ENCODE assay signal across 21 cellular contexts in genomic region chr4:970046-970745, GRCh38. TPM values are rescaled to one million over a fixed set of nuclear protein-coding genes. Genes with fewer than 3 reads are reported as not detected.
DNase-seq lines count a peak whose midpoint lies in the region; ATAC-seq and TF ChIP-seq lines count a peak whose summit lies in the region.
"Had no signal": no experiment of that assay in that cellular context is flagged by ENCODE, and none has a peak within 500 bp of the region (broad histone marks: within the 10 kb centered on the region; RNA-seq: fewer than 3 reads in every experiment).

No MANE protein-coding gene starts in this region.

- H3K4me1 Mint-ChIP-seq in activated naive CD4-positive, alpha-beta T cell treated with anti-CD3 and anti-CD28 coated beads, Interleukin-2, amount 50 U/mL, for 24 hours, result peaks cover 5% of the 10 kb centered on the region
- H3K4me1 Mint-ChIP-seq in activated naive CD4-positive, alpha-beta T cell treated with anti-CD3 and anti-CD28 coated beads for 36 hours (ENCODE audit: low read depth), result peaks cover 5% of the 10 kb centered on the region
- peaks cover 8% of the 10 kb centered on the region for H3K4me1 Mint-ChIP-seq in endodermal cell

- no peak for ATAC-seq in HG03442 (IDR thresholded peaks at IDR 0.05; ENCODE audit: unreplicated experiment)
- ATAC-seq: A549, esophagus mucosa, psoas muscle had no signal

- no peak overlapping the region for H3K9ac ChIP-seq in endodermal cell (ENCODE audit: extremely low read depth, low read length, poor library complexity, severe bottlenecking)

- DNase-seq in activated naive CD4-positive, alpha-beta T cell treated with anti-CD3 and anti-CD28 coated beads for 36 hours, result no peak
- DNase-seq in activated CD8-positive, alpha-beta memory T cell treated with anti-CD3 and anti-CD28 coated beads, Interleukin-2, amount 50 U/mL, for 1 hour (ENCODE audit: extremely low read depth), result peak; percentile 49
- peak; percentile 80 for DNase-seq in endodermal cell
- peak; percentile 36 for DNase-seq in stimulated activated CD8-positive, alpha-beta memory T cell treated with anti-CD3 and anti-CD28 coated beads, Interleukin-4, amount 100 ng/mL, for 24 hours (ENCODE audit: low read depth)
- no peak for DNase-seq in HK-2 (ENCODE audit: unreplicated experiment)
- no peak for DNase-seq in esophagus squamous epithelium (lab: John Stamatoyannopoulos, UW)
- DNase-seq: activated CD4-positive, alpha-beta T cell treated with anti-CD3 and anti-CD28 coated beads, Interleukin-2, amount 50 U/mL, for 48 hours; activated naive CD4-positive, alpha-beta T cell; C1 segment of cervical spinal cord; DND-41; H7; NCI-H1417 treated with DMSO at 0.1 percent for 48 hours; NCI-H748 treated with DMSO at 0.1 percent for 48 hours; psoas muscle; RPMI8226; stimulated activated naive CD4-positive, alpha-beta T cell treated with Interleukin-2 at 50 U/mL for 16 hours; SW 1271 had no signal

- H3K9me3 Mint-ChIP-seq in activated naive CD4-positive, alpha-beta T cell treated with anti-CD3 and anti-CD28 coated beads, Interleukin-2, amount 50 U/mL, for 24 hours, result no peaks in the 10 kb centered on the region
- H3K9me3 Mint-ChIP-seq in activated naive CD4-positive, alpha-beta T cell treated with anti-CD3 and anti-CD28 coated beads for 36 hours, result no peaks in the 10 kb centered on the region
- H3K9me3 Mint-ChIP-seq in endodermal cell, result peaks cover 4% of the 10 kb centered on the region

- WGBS in endodermal cell (ENCODE audit: insufficient coverage in 1 of 2, insufficient read length in 1 of 2), 2 experiments, result 87 to 88% methylated on average over 22 to 25 of the region's 25 CpGs
- WGBS in esophagus squamous epithelium, 2 donors, result 93% methylated on average over 15 to 18 of the region's 25 CpGs

- peak overlapping the region; percentile 65 for H3K27ac Mint-ChIP-seq in activated naive CD4-positive, alpha-beta T cell treated with anti-CD3 and anti-CD28 coated beads, Interleukin-2, amount 50 U/mL, for 24 hours
- no peak overlapping the region for H3K27ac Mint-ChIP-seq in activated naive CD4-positive, alpha-beta T cell treated with anti-CD3 and anti-CD28 coated beads for 36 hours
- no peak overlapping the region for H3K27ac Mint-ChIP-seq in endodermal cell

- no peak overlapping the region for H3K4me3 ChIP-seq in endodermal cell (ENCODE audit: low read length)
- H3K4me3 ChIP-seq in esophagus squamous epithelium, result no peak overlapping the region
- H3K4me3 ChIP-seq: A549, psoas muscle had no signal

- H3K4me1 ChIP-seq in endodermal cell (ENCODE audit: control insufficient read depth, insufficient read depth, low read length), result no peaks in the 10 kb centered on the region
- peaks cover 20 to 48% (median 33%) of the 10 kb centered on the region in 3 donors for H3K4me1 ChIP-seq in esophagus squamous epithelium

- H3K36me3 ChIP-seq in endodermal cell (ENCODE audit: control insufficient read depth, insufficient read depth, low read length), result no peaks in the 10 kb centered on the region
- peaks cover 0 to 26% (median 6%) of the 10 kb centered on the region in 3 donors for H3K36me3 ChIP-seq in esophagus squamous epithelium

- CTCF ChIA-PET in activated naive CD4-positive, alpha-beta T cell treated with anti-CD3 and anti-CD28 coated beads for 36 hours (lab: Charles Lee), result no interaction called here

- H3K27me3 ChIP-seq in endodermal cell (ENCODE audit: control insufficient read depth, insufficient read depth, low read length, poor library complexity, severe bottlenecking) (peaks cover 9% of the 10 kb centered on the region), esophagus squamous epithelium (no peaks in the 10 kb centered on the region)

- no peaks in the 10 kb centered on the region for H3K9me3 ChIP-seq in endodermal cell (ENCODE audit: control insufficient read depth, low read length)
- no peaks in the 10 kb centered on the region for H3K9me3 ChIP-seq in esophagus squamous epithelium
- H3K9me3 ChIP-seq: A549, psoas muscle had no signal

- no peak overlapping the region for H3K27ac ChIP-seq in endodermal cell (ENCODE audit: low read depth, low read length)
- no peak overlapping the region for H3K27ac ChIP-seq in esophagus squamous epithelium
- H3K27ac ChIP-seq: A549, psoas muscle had no signal

- TF ChIP-seq CTCF in endodermal cell (conservative IDR thresholded peaks at IDR 0.05), result no peak
- TF ChIP-seq CTCF in esophagus squamous epithelium (IDR thresholded peaks at IDR 0.05), result no peak

- peak overlapping the region; percentile 54 for H3K4me3 Mint-ChIP-seq in activated naive CD4-positive, alpha-beta T cell treated with anti-CD3 and anti-CD28 coated beads, Interleukin-2, amount 50 U/mL, for 24 hours
- H3K4me3 Mint-ChIP-seq in activated naive CD4-positive, alpha-beta T cell treated with anti-CD3 and anti-CD28 coated beads for 36 hours, result no peak overlapping the region
- H3K4me3 Mint-ChIP-seq in endodermal cell, result no peak overlapping the region

- intact Hi-C loops in activated naive CD4-positive, alpha-beta T cell treated with anti-CD3 and anti-CD28 coated beads for 36 hours (cut with micrococcal nuclease), result no loop called here
- intact Hi-C loops in esophagus squamous epithelium (cut with DNase I), result no loop called here

- no peaks in the 10 kb centered on the region for H3K27me3 Mint-ChIP-seq in activated naive CD4-positive, alpha-beta T cell treated with anti-CD3 and anti-CD28 coated beads, Interleukin-2, amount 50 U/mL, for 24 hours
- no peaks in the 10 kb centered on the region for H3K27me3 Mint-ChIP-seq in activated naive CD4-positive, alpha-beta T cell treated with anti-CD3 and anti-CD28 coated beads for 36 hours (ENCODE audit: low read depth)
- H3K27me3 Mint-ChIP-seq in endodermal cell (ENCODE audit: insufficient read depth), result peaks cover 29% of the 10 kb centered on the region

- no peaks in the 10 kb centered on the region for H3K36me3 Mint-ChIP-seq in activated naive CD4-positive, alpha-beta T cell treated with anti-CD3 and anti-CD28 coated beads, Interleukin-2, amount 50 U/mL, for 24 hours
- no peaks in the 10 kb centered on the region for H3K36me3 Mint-ChIP-seq in activated naive CD4-positive, alpha-beta T cell treated with anti-CD3 and anti-CD28 coated beads for 36 hours (ENCODE audit: low read depth)
- H3K36me3 Mint-ChIP-seq in endodermal cell (ENCODE audit: low read depth), result peaks cover 4% of the 10 kb centered on the region

- TF ChIP-seq POLR2A in esophagus squamous epithelium (IDR thresholded peaks at IDR 0.05), result no peak

RNA-seq across cellular contexts. Expression of gene DGKQ, which starts 3.2 kb away (rescaled TPM):
- total RNA-seq in activated naive CD4-positive, alpha-beta T cell treated with anti-CD3 and anti-CD28 coated beads for 36 hours, result 10 to 100 TPM; 10.8 to 11.1 TPM
- total RNA-seq in endodermal cell (10 to 100 TPM; 26.3 to 31.1 TPM), esophagus squamous epithelium (10 to 100 TPM in 2 of 4 donors, 1 to 10 TPM in 2; 9.5 to 12.0 (median 10.7) TPM)
- 7.8 TPM for polyA plus RNA-seq in endodermal cell (2013, experiment 1 of 2)
- polyA plus RNA-seq in endodermal cell (2013, experiment 2 of 2), result 8.3 TPM

RNA-seq across cellular contexts. Expression of gene IDUA, which starts 16.6 kb away (rescaled TPM):
- 10 to 100 TPM in 1 of 2 experiments, 1 to 10 TPM in 1; 9.5 to 10.5 TPM for total RNA-seq in activated naive CD4-positive, alpha-beta T cell treated with anti-CD3 and anti-CD28 coated beads for 36 hours
- total RNA-seq in endodermal cell, result 10 to 100 TPM; 22.4 to 25.6 TPM
- 4.3 TPM for polyA plus RNA-seq in endodermal cell (2013, experiment 1 of 2)
- polyA plus RNA-seq in endodermal cell (2013, experiment 2 of 2), result 3.6 TPM
- 10 to 100 TPM in 2 of 4 donors, 1 to 10 TPM in 2; 4.3 to 20.5 (median 14.1) TPM for total RNA-seq in esophagus squamous epithelium

RNA-seq across cellular contexts. Expression of gene SLC26A1, which starts 23.0 kb away (rescaled TPM):
- not detected for total RNA-seq in activated naive CD4-positive, alpha-beta T cell treated with anti-CD3 and anti-CD28 coated beads for 36 hours
- total RNA-seq in endodermal cell, result 1 to 10 TPM in 1 of 2 donors, under 1 TPM in 1; 0.55 to 1.0 TPM
- polyA plus RNA-seq in endodermal cell (2013, experiment 1 of 2), result 0.21 TPM
- polyA plus RNA-seq in endodermal cell (2013, experiment 2 of 2), result 0.08 TPM
- total RNA-seq in esophagus squamous epithelium, result not detected
- total RNA-seq: esophagus mucosa had no signal

RNA-seq across cellular contexts. Expression of gene TMEM175, which starts 37.9 kb away (rescaled TPM):
- 10 to 100 TPM; 13.9 to 15.8 TPM for total RNA-seq in activated naive CD4-positive, alpha-beta T cell treated with anti-CD3 and anti-CD28 coated beads for 36 hours
- total RNA-seq in endodermal cell, result 10 to 100 TPM; 15.9 to 23.0 TPM
- 21.9 TPM for polyA plus RNA-seq in endodermal cell (2013, experiment 1 of 2)
- 21.2 TPM for polyA plus RNA-seq in endodermal cell (2013, experiment 2 of 2)
- total RNA-seq in esophagus squamous epithelium, result 10 to 100 TPM in 3 of 4 donors, 1 to 10 TPM in 1; 8.4 to 22.9 (median 19.7) TPM

RNA-seq across cellular contexts. Expression of gene GAK, which starts 38.1 kb away (rescaled TPM):
- total RNA-seq in activated naive CD4-positive, alpha-beta T cell treated with anti-CD3 and anti-CD28 coated beads for 36 hours, result 10 to 100 TPM; 87.6 to 96.8 TPM
- total RNA-seq in endodermal cell (100 to 1,000 TPM; 104 to 121 TPM), esophagus squamous epithelium (10 to 100 TPM; 70.6 to 97.8 (median 80.7) TPM)
- polyA plus RNA-seq in endodermal cell (2013, experiment 1 of 2), result 61.6 TPM
- polyA plus RNA-seq in endodermal cell (2013, experiment 2 of 2), result 52.7 TPM

Comparison
In these comparisons a context has a peak if more than half of its experiments do, and no peak if none do; other contexts are left out.
1. DNase-seq: peak in activated CD8-positive, alpha-beta memory T cell treated with anti-CD3 and anti-CD28 coated beads, Interleukin-2, amount 50 U/mL, for 1 hour (single experiment), endodermal cell (single experiment) and stimulated activated CD8-positive, alpha-beta memory T cell treated with anti-CD3 and anti-CD28 coated beads, Interleukin-4, amount 100 ng/mL, for 24 hours (single experiment); none in activated naive CD4-positive, alpha-beta T cell treated with anti-CD3 and anti-CD28 coated beads for 36 hours (single experiment), HK-2 (single experiment) and esophagus squamous epithelium (single experiment).